ENCODE assay signal across 11 cellular contexts in genomic region chr11:75767793-75768111, GRCh38. TPM values are rescaled to one million over a fixed set of nuclear protein-coding genes. Genes with fewer than 3 reads are reported as not detected.
DNase-seq lines count a peak whose midpoint lies in the region; ATAC-seq and TF ChIP-seq lines count a peak whose summit lies in the region.
"Had no signal": no experiment of that assay in that cellular context is flagged by ENCODE, and none has a peak within 500 bp of the region (broad histone marks: within the 10 kb centered on the region; RNA-seq: fewer than 3 reads in every experiment).

No MANE protein-coding gene starts in this region.

- no peak for DNase-seq in LNCaP clone FGC (ENCODE audit: low read depth)
- DNase-seq in chondrocyte (ENCODE audit: low spot score), result no peak
- no peak for DNase-seq in nephron progenitor cell
- no peak for DNase-seq in EL
- no peak for DNase-seq in NOMO-1 treated with dmso at 0.1 percent for 144 hours (lab: John Stamatoyannopoulos, UW; ENCODE audit: unreplicated experiment)
- DNase-seq in HUDEP-2 (lab: John Stamatoyannopoulos, UW; ENCODE audit: unreplicated experiment in 76 of 76), result no peak

- H3K27me3 ChIP-seq in BLaER1 treated with 17β-estradiol and CSF1 and Interleukin-3, amounts not matched to agents 10 nM and 100 nM, result peaks cover 32 to 53% (median 46%) of the 10 kb centered on the region in 11 experiments
- H3K27me3 ChIP-seq: pancreas had no signal

- 0 out of 22 replicates have a peak, but pooled peaks cover 0 to 3% (median 0%) of the 10 kb centered on the region in 11 experiments for H4K20me1 ChIP-seq in BLaER1 treated with 17β-estradiol and CSF1 and Interleukin-3, amounts not matched to agents 10 nM and 100 nM

- H3K9me3 Mint-ChIP-seq in chondrocyte (ENCODE audit: low read depth) (no peaks in the 10 kb centered on the region), nephron progenitor cell (peaks cover 5% of the 10 kb centered on the region)
- H3K9me3 Mint-ChIP-seq: activated naive CD8-positive, alpha-beta T cell treated with anti-CD3 and anti-CD28 coated beads, Interleukin-2, amount 10 ng/mL, durations not matched to agents 7 days and 5 days had no signal

- no peak for TF ChIP-seq CTCF in LNCaP clone FGC (IDR thresholded peaks at IDR 0.05; ENCODE audit: control insufficient read depth, extremely low read depth, insufficient read depth)
- TF ChIP-seq CTCF in chondrocyte (IDR thresholded peaks at IDR 0.05), result peak; percentile 6
- no peak for TF ChIP-seq CTCF in nephron progenitor cell (IDR thresholded peaks at IDR 0.05)

- no peaks in the 10 kb centered on the region for H3K36me3 ChIP-seq in BLaER1 treated with 17β-estradiol and CSF1 and Interleukin-3, amounts not matched to agents 10 nM and 100 nM
- H3K36me3 ChIP-seq: pancreas had no signal

- H3K27ac ChIP-seq in BLaER1 treated with 17β-estradiol and CSF1 and Interleukin-3, amounts not matched to agents 10 nM and 100 nM, result no peak overlapping the region
- H3K27ac ChIP-seq: pancreas had no signal

- ATAC-seq in HG02840 (IDR thresholded peaks at IDR 0.05; ENCODE audit: low FRiP score, unreplicated experiment), result no peak

- H3K9ac ChIP-seq in BLaER1 treated with 17β-estradiol and CSF1 and Interleukin-3, amounts not matched to agents 10 nM and 100 nM, result peak overlapping the region in 1 of 11 experiments; percentile 81; a peak in 1 of 22 replicates

- 0 out of 20 replicates have a peak overlapping the region, but pooled peaks of 3 of the 10 experiments have one; percentile 51 to 56 (median 51) for H3K4me3 ChIP-seq in BLaER1 treated with 17β-estradiol and CSF1 and Interleukin-3, amounts not matched to agents 10 nM and 100 nM
- peak overlapping the region; percentile 71 for H3K4me3 ChIP-seq in LNCaP clone FGC (ENCODE audit: low read depth, low read length)

- peak overlapping the region; percentile 76 to 92 (median 85); a peak in 15 of 22 replicates for H3K4me2 ChIP-seq in BLaER1 treated with 17β-estradiol and CSF1 and Interleukin-3, amounts not matched to agents 10 nM and 100 nM

- H3K27ac Mint-ChIP-seq in chondrocyte (ENCODE audit: unreplicated experiment) (no peak overlapping the region), nephron progenitor cell (no peak overlapping the region)

- H3K27me3 Mint-ChIP-seq in chondrocyte (ENCODE audit: low read depth) (peaks cover 34% of the 10 kb centered on the region), nephron progenitor cell (ENCODE audit: low read depth, poor library complexity) (peaks cover 78% of the 10 kb centered on the region)

- H3K36me3 Mint-ChIP-seq in chondrocyte (ENCODE audit: low read depth), result no peaks in the 10 kb centered on the region
- no peaks in the 10 kb centered on the region for H3K36me3 Mint-ChIP-seq in nephron progenitor cell (ENCODE audit: low read depth)
- H3K36me3 Mint-ChIP-seq: activated naive CD8-positive, alpha-beta T cell treated with anti-CD3 and anti-CD28 coated beads, Interleukin-2, amount 10 ng/mL, durations not matched to agents 7 days and 5 days had no signal

- H3K4me1 Mint-ChIP-seq in chondrocyte (ENCODE audit: low read depth) (peaks cover 22% of the 10 kb centered on the region), nephron progenitor cell (peaks cover 37% of the 10 kb centered on the region)

- H3K9me3 ChIP-seq in BLaER1 treated with 17β-estradiol and CSF1 and Interleukin-3, amounts not matched to agents 10 nM and 100 nM (replicated peaks in 1 of 11), result peaks cover 0 to 8% (median 0%) of the 10 kb centered on the region in 11 experiments; a peak in 2 of 22 replicates
- H3K9me3 ChIP-seq: pancreas had no signal

- H3K4me3 Mint-ChIP-seq in chondrocyte (ENCODE audit: unreplicated experiment) (peak overlapping the region; percentile 68), nephron progenitor cell (peak overlapping the region; percentile 68)

- H3K4me1 ChIP-seq in BLaER1 treated with 17β-estradiol and CSF1 and Interleukin-3, amounts not matched to agents 10 nM and 100 nM, result peaks cover 6 to 31% (median 18%) of the 10 kb centered on the region in 10 experiments; a peak in 19 of 20 replicates

RNA-seq across cellular contexts. Expression of gene DGAT2, which starts 0.8 kb away (rescaled TPM):
- total RNA-seq in chondrocyte, result 1.3 to 1.6 TPM in 2 of 3 replicates, not detected in the other

RNA-seq across cellular contexts. Expression of gene UVRAG, which starts 47.3 kb away (rescaled TPM):
- 15.7 to 32.5 TPM (median 16.9 TPM) in 3 replicates for total RNA-seq in chondrocyte

RNA-seq across cellular contexts. Expression of gene MOGAT2, which starts 50.1 kb away (rescaled TPM):
- total RNA-seq in chondrocyte, result not detected in 3 replicates
- total RNA-seq: activated naive CD8-positive, alpha-beta T cell treated with anti-CD3 and anti-CD28 coated beads, Interleukin-2, amount 10 ng/mL, durations not matched to agents 7 days and 5 days; RPMI7951 had no signal
